In the genomic region with DNA sequence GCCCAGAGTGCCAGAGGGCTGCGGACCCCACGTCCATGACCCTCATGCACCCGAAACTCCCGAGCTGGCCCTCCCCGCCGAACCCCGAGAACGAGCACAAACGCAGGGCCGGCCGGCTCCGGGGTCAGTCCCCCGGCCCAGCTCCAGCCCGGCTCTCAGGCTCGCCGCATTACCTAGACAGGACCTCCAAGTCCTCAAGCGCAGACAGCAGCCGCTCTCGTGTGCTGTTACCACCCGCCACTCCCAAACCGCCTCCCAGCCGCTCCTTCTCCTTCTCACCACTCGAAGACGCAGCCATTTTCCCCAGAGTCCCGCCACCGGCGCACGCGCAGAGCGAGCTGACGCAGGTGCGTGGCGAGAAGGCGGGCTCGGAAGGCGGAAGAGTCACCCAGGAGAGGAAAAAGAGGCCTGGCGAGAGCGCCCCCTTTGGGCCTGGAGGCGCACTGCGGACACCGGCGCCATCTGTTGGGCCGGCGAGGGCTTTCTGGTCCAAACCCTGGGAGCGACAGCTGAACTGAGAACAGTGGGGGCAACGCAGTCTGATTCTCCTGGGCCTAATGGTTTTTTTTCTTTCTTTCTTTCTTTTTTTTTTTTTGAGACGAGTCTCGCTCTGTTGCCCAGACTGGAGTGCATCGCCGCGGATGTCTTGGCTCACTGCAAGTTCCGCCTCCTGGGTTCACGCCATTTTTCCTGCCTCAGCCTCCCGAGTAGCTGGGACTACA, we compare ENCODE assay signal across 8 cellular contexts.
DNase-seq lines count a peak whose midpoint lies in the region; ATAC-seq and TF ChIP-seq lines count a peak whose summit lies in the region.

A gene with protein sequence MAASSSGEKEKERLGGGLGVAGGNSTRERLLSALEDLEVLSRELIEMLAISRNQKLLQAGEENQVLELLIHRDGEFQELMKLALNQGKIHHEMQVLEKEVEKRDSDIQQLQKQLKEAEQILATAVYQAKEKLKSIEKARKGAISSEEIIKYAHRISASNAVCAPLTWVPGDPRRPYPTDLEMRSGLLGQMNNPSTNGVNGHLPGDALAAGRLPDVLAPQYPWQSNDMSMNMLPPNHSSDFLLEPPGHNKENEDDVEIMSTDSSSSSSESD (minus strand): TSS at position 324 of the 722 bp plus-strand sequence. CDS start 26 bp downstream, at position 298.

- ATAC-seq in GM18508 (IDR thresholded peaks at IDR 0.05; ENCODE audit: insufficient read depth, unreplicated experiment) (peak; percentile 85), HG03025 (IDR thresholded peaks at IDR 0.05; ENCODE audit: low FRiP score, unreplicated experiment) (peak; percentile 90)

- H3K27ac ChIP-seq in 22Rv1 = peak within 1 kb of the TSS; percentile 57

- TF ChIP-seq CTCF in 22Rv1 (IDR thresholded peaks at IDR 0.05) = peak; percentile 99

- DNase-seq in NCI-H2029 treated with DMSO at 0.1 percent for 48 hours (lab: John Stamatoyannopoulos, UW) = peak; percentile 75
- DNase-seq in T-helper 9 cell = peak; percentile 98
- peak; percentile 98 for DNase-seq in astrocyte of the hippocampus (ENCODE audit: low read depth, low spot score)
- DNase-seq in hippocampal formation (lab: John Stamatoyannopoulos, UW) = peak; percentile 90 to 95
- peak; percentile 100 for DNase-seq in retina

Comparison
In these comparisons a context has a peak if more than half of its experiments do, and no peak if none do; other contexts are left out.
1. Peak in every context shown above with its lines: DNase-seq, ATAC-seq and H3K27ac ChIP-seq.